ENCODE assay signal across 2 cellular contexts in the genomic region with DNA sequence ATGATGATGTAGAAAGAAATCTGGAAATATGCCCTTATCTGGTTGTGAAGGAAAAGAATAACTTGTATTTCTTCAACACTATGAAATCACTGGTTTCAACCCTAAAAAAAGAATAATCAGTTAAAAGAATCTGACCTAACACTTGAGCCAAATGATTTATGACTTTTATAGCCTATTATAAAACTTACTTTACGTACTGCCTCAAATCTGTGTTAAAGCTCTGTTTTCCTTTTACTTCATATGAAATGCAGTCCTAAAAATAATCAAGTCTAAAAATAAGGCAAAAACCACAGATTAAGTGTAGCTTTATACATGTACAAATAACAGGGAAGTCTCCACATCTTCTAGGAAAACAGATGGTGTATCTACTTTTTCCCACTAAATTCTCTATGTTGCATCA.
A peak's percentile ranks its signal among the peaks of the same experiment; 100 is the strongest.
TF ChIP-seq lines count a peak whose summit lies in the region.

No MANE protein-coding gene starts in this region.

TF ChIP-seq in HEK293T, 16 proteins besides CTCF, POLR2A, EP300 and RAD21:
- TF ChIP-seq, protein P1, sequence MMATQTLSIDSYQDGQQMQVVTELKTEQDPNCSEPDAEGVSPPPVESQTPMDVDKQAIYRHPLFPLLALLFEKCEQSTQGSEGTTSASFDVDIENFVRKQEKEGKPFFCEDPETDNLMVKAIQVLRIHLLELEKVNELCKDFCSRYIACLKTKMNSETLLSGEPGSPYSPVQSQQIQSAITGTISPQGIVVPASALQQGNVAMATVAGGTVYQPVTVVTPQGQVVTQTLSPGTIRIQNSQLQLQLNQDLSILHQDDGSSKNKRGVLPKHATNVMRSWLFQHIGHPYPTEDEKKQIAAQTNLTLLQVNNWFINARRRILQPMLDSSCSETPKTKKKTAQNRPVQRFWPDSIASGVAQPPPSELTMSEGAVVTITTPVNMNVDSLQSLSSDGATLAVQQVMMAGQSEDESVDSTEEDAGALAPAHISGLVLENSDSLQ (IDR thresholded peaks at IDR 0.05): peak; percentile 71
- no peak for TF ChIP-seq TARDBP (IDR thresholded peaks at IDR 0.05)
- no peak for TF ChIP-seq FOXK2 (IDR thresholded peaks at IDR 0.05)
TF ChIP-seq in HEK293T: peak in this region for 1.

TF ChIP-seq in GM12878, 131 proteins besides CTCF, POLR2A, EP300 and RAD21:
- TF ChIP-seq TBL1XR1 (IDR thresholded peaks at IDR 0.05; ENCODE audit: low read depth, low read length): no peak
- no peak for TF ChIP-seq EZH2 (IDR thresholded peaks at IDR 0.05; ENCODE audit: borderline replicate concordance, control insufficient read depth, low read depth, low read length)
- no peak for TF ChIP-seq ZNF274 (IDR thresholded peaks at IDR 0.05; ENCODE audit: insufficient read depth, insufficient read length)
- no peak for TF ChIP-seq SMAD5 (IDR thresholded peaks at IDR 0.05; ENCODE audit: low read depth)
- TF ChIP-seq STAT3 (IDR thresholded peaks at IDR 0.05; ENCODE audit: low read depth, low read length): no peak
- no peak for TF ChIP-seq IKZF2 (IDR thresholded peaks at IDR 0.05)
- no peak for TF ChIP-seq HDAC2 (IDR thresholded peaks at IDR 0.05)
- TF ChIP-seq SRF (IDR thresholded peaks at IDR 0.05; ENCODE audit: low read depth in 2 of 2, low read length in 2 of 2): no peak
